Comparison of ENCODE assay signal across 1 cellular context in genomic region chr9:135340143-135340655, GRCh38.
TF ChIP-seq lines count a peak whose summit lies in the region.

No MANE protein-coding gene starts in this region.

TF ChIP-seq in IMR-90, 13 proteins besides CTCF, POLR2A, EP300 and RAD21:
- no peak for TF ChIP-seq MXI1 (IDR thresholded peaks at IDR 0.05; ENCODE audit: borderline replicate concordance, low read depth, low read length)
- no peak for TF ChIP-seq CHD1 (IDR thresholded peaks at IDR 0.05; ENCODE audit: low read depth, low read length)
- TF ChIP-seq NFE2L2 (IDR thresholded peaks at IDR 0.05; ENCODE audit: low read depth, low read length): no peak
- no peak for TF ChIP-seq BHLHE40 (IDR thresholded peaks at IDR 0.05; ENCODE audit: low read depth, low read length)
- TF ChIP-seq MAFK (IDR thresholded peaks at IDR 0.05; ENCODE audit: low read depth, low read length): no peak
- no peak for TF ChIP-seq CEBPB (IDR thresholded peaks at IDR 0.05; ENCODE audit: low read depth, low read length)
- TF ChIP-seq FOS (IDR thresholded peaks at IDR 0.05; ENCODE audit: low read depth, low read length): no peak
- no peak for TF ChIP-seq ELK1 (IDR thresholded peaks at IDR 0.05; ENCODE audit: borderline replicate concordance, low read depth, low read length)
- TF ChIP-seq RCOR1 (IDR thresholded peaks at IDR 0.05; ENCODE audit: insufficient replicate concordance, low read length): no peak
- TF ChIP-seq MAZ (IDR thresholded peaks at IDR 0.05; ENCODE audit: borderline replicate concordance, low read depth, low read length): no peak
- TF ChIP-seq RFX5 (IDR thresholded peaks at IDR 0.05; ENCODE audit: low read depth, low read length): no peak
- no peak for TF ChIP-seq USF2 (IDR thresholded peaks at IDR 0.05; ENCODE audit: low read depth, low read length)
- TF ChIP-seq SMC3 (IDR thresholded peaks at IDR 0.05; ENCODE audit: low read depth, low read length): no peak
